8 cellular contexts compared by ENCODE assay signal in genomic region chr15:90201150-90201943, GRCh38.
DNase-seq lines count a peak whose midpoint lies in the region; ATAC-seq lines count a peak whose summit lies in the region.

A gene with protein sequence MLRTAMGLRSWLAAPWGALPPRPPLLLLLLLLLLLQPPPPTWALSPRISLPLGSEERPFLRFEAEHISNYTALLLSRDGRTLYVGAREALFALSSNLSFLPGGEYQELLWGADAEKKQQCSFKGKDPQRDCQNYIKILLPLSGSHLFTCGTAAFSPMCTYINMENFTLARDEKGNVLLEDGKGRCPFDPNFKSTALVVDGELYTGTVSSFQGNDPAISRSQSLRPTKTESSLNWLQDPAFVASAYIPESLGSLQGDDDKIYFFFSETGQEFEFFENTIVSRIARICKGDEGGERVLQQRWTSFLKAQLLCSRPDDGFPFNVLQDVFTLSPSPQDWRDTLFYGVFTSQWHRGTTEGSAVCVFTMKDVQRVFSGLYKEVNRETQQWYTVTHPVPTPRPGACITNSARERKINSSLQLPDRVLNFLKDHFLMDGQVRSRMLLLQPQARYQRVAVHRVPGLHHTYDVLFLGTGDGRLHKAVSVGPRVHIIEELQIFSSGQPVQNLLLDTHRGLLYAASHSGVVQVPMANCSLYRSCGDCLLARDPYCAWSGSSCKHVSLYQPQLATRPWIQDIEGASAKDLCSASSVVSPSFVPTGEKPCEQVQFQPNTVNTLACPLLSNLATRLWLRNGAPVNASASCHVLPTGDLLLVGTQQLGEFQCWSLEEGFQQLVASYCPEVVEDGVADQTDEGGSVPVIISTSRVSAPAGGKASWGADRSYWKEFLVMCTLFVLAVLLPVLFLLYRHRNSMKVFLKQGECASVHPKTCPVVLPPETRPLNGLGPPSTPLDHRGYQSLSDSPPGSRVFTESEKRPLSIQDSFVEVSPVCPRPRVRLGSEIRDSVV (plus strand): TSS chr15:90201330. CDS start chr15:90201579, 249 bp downstream.

- H3K27me3 ChIP-seq in BLaER1 (no peaks in the 10 kb centered on the region), NT2/D1 (ENCODE audit: insufficient read depth, insufficient read length) (peaks cover 16% of the 10 kb centered on the region), mucosa of rectum (ENCODE audit: control insufficient read depth in 2 of 2, insufficient read depth in 2 of 2, low read length in 2 of 2) (no peaks in the 10 kb centered on the region)

- H3K9ac ChIP-seq in BLaER1 = peak within 1 kb of the TSS; percentile 84
- peak within 1 kb of the TSS; percentile 93 for H3K9ac ChIP-seq in NT2/D1 (ENCODE audit: insufficient read length, low read depth)
- peak within 1 kb of the TSS; percentile 72 to 89 for H3K9ac ChIP-seq in mucosa of rectum (ENCODE audit: low read depth in 1 of 2, low read length in 2 of 2)

- H3K27ac ChIP-seq in BLaER1 = peak within 1 kb of the TSS; percentile 88
- peak within 1 kb of the TSS; percentile 99 for H3K27ac ChIP-seq in epithelial cell of prostate
- H3K27ac ChIP-seq in mucosa of rectum (ENCODE audit: low read depth in 2 of 2, low read length in 2 of 2) = peak within 1 kb of the TSS; percentile 81 to 83

- peaks cover 44% of the 10 kb centered on the region for H4K20me1 ChIP-seq in BLaER1

- H3K36me3 ChIP-seq in BLaER1 (peaks cover 18% of the 10 kb centered on the region), NT2/D1 (ENCODE audit: insufficient read depth, insufficient read length, low read length) (peaks cover 7% of the 10 kb centered on the region), mucosa of rectum (ENCODE audit: control insufficient read depth in 2 of 2, insufficient read depth in 2 of 2, low read length in 2 of 2) (peaks cover 6 to 17% of the 10 kb centered on the region in 2 donors)

- peak within 1 kb of the TSS; percentile 99 for H3K4me2 ChIP-seq in BLaER1

- H3K9me3 ChIP-seq in BLaER1 (no peaks in the 10 kb centered on the region), NT2/D1 (ENCODE audit: insufficient read depth, low read length) (no peaks in the 10 kb centered on the region), mucosa of rectum (ENCODE audit: control insufficient read depth in 2 of 2, low read length in 2 of 2) (no peaks in the 10 kb centered on the region)

- peak; percentile 68 for DNase-seq in NT2/D1 (ENCODE audit: low read depth, low spot score)
- peak; percentile 62 for DNase-seq in activated T-cell treated with anti-CD3 and anti-CD28 coated beads for 24 hours (ENCODE audit: low read depth)
- no peak for DNase-seq in epithelial cell of prostate (ENCODE audit: low read depth, low spot score)
- DNase-seq in stimulated activated CD8-positive, alpha-beta memory T cell treated with anti-CD3 and anti-CD28 coated beads, Interleukin-4, amount 100 ng/mL, for 24 hours (ENCODE audit: low read depth) = peak; percentile 64

- H3K4me3 ChIP-seq in BLaER1 (peak within 1 kb of the TSS; percentile 86), NT2/D1 (ENCODE audit: insufficient read length, low read depth) (peak within 1 kb of the TSS; percentile 89), mucosa of rectum (ENCODE audit: low read length in 2 of 2) (peak within 1 kb of the TSS; percentile 75 to 78)

- H3K4me1 ChIP-seq in BLaER1 = peaks cover 56% of the 10 kb centered on the region
- H3K4me1 ChIP-seq in NT2/D1 (ENCODE audit: insufficient read depth, insufficient read length) = peaks cover 5% of the 10 kb centered on the region
- peaks cover 16 to 25% of the 10 kb centered on the region in 2 donors for H3K4me1 ChIP-seq in mucosa of rectum (ENCODE audit: control insufficient read depth in 2 of 2, insufficient read depth in 2 of 2, low read length in 2 of 2)

- peak; percentile 78 for ATAC-seq in GM19035 (IDR thresholded peaks at IDR 0.05; ENCODE audit: unreplicated experiment)
- peak; percentile 74 for ATAC-seq in HG03280 (IDR thresholded peaks at IDR 0.05; ENCODE audit: unreplicated experiment)
